In the genomic region with DNA sequence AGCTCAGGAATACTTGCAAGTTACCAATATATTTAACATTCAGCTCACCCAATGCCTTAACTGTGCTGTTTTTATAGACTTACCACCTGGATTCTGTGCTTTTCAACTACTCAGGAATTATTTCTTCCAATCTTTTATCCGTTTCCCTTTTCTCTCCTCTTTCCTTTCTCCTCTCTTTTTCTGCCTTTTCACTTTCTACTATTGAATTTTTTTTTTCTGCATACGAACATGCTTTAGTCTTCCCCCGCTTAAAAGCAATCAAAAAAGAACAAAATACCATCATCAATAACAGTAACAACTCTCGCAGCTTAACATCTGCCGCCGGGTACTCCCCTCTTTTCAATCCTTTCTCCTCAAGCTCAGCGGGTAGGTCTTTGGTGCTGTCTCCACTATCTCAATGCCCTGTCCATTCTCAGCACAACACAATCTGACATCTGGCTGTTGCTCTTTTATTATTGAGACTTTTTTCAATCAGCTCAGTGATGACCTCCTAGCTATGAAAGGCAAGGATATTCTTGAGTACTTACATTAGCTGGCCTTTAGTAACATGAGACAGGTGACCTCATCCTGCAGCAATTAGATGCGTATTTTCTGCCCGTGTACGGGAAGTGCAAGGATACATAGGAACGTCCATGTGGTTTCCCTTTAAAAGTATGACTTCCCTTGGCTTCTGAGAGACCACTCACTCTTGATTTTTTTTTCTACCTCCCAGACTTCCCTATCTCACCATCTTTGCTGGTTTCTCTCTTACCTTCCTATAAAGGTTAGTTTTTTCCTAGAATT, we compare ENCODE assay signal across 15 cellular contexts. TPM values are rescaled to one million over a fixed set of nuclear protein-coding genes. Genes with fewer than 3 reads are reported as not detected.
DNase-seq lines count a peak whose midpoint lies in the region; ATAC-seq lines count a peak whose summit lies in the region.
"Had no signal": no experiment of that assay in that cellular context is flagged by ENCODE, and none has a peak within 500 bp of the region (broad histone marks: within the 10 kb centered on the region; RNA-seq: fewer than 3 reads in every experiment).

No MANE protein-coding gene starts in this region.

- no peak for ATAC-seq in activated CD8-positive, alpha-beta memory T cell treated with anti-CD3 and anti-CD28 coated beads, Interleukin-2, amount 10 ng/mL, durations not matched to agents 7 days and 5 days

- H3K27ac Mint-ChIP-seq in activated naive CD8-positive, alpha-beta T cell treated with anti-CD3 and anti-CD28 coated beads for 36 hours, result no peak overlapping the region
- no peak overlapping the region for H3K27ac Mint-ChIP-seq in activated CD8-positive, alpha-beta memory T cell treated with anti-CD3 and anti-CD28 coated beads, Interleukin-2, amount 10 ng/mL, durations not matched to agents 7 days and 5 days
- H3K27ac Mint-ChIP-seq: CD8-positive, alpha-beta memory T cell had no signal

- no peaks in the 10 kb centered on the region for H3K9me3 Mint-ChIP-seq in activated naive CD8-positive, alpha-beta T cell treated with anti-CD3 and anti-CD28 coated beads for 36 hours
- no peaks in the 10 kb centered on the region for H3K9me3 Mint-ChIP-seq in activated CD8-positive, alpha-beta memory T cell treated with anti-CD3 and anti-CD28 coated beads, Interleukin-2, amount 10 ng/mL, durations not matched to agents 7 days and 5 days (ENCODE audit: low read depth)

- CTCF ChIA-PET in activated CD8-positive, alpha-beta memory T cell treated with anti-CD3 and anti-CD28 coated beads, Interleukin-2, amount 10 ng/mL, durations not matched to agents 7 days and 5 days (lab: Charles Lee), result no interaction called here

- H3K27me3 Mint-ChIP-seq in activated naive CD8-positive, alpha-beta T cell treated with anti-CD3 and anti-CD28 coated beads for 36 hours, result peaks cover 11% of the 10 kb centered on the region
- H3K27me3 Mint-ChIP-seq in activated CD8-positive, alpha-beta memory T cell treated with anti-CD3 and anti-CD28 coated beads, Interleukin-2, amount 10 ng/mL, durations not matched to agents 7 days and 5 days, result peaks cover 15% of the 10 kb centered on the region

- no peaks in the 10 kb centered on the region for H3K36me3 Mint-ChIP-seq in activated naive CD8-positive, alpha-beta T cell treated with anti-CD3 and anti-CD28 coated beads for 36 hours
- no peaks in the 10 kb centered on the region for H3K36me3 Mint-ChIP-seq in activated CD8-positive, alpha-beta memory T cell treated with anti-CD3 and anti-CD28 coated beads, Interleukin-2, amount 10 ng/mL, durations not matched to agents 7 days and 5 days
- H3K36me3 Mint-ChIP-seq: CD8-positive, alpha-beta memory T cell had no signal

- H3K4me3 Mint-ChIP-seq in activated naive CD8-positive, alpha-beta T cell treated with anti-CD3 and anti-CD28 coated beads for 36 hours, result no peak overlapping the region
- no peak overlapping the region for H3K4me3 Mint-ChIP-seq in activated CD8-positive, alpha-beta memory T cell treated with anti-CD3 and anti-CD28 coated beads, Interleukin-2, amount 10 ng/mL, durations not matched to agents 7 days and 5 days
- H3K4me3 Mint-ChIP-seq: CD8-positive, alpha-beta memory T cell had no signal

- peaks cover 12% of the 10 kb centered on the region for H3K4me1 Mint-ChIP-seq in activated naive CD8-positive, alpha-beta T cell treated with anti-CD3 and anti-CD28 coated beads for 36 hours
- no peaks in the 10 kb centered on the region for H3K4me1 Mint-ChIP-seq in activated CD8-positive, alpha-beta memory T cell treated with anti-CD3 and anti-CD28 coated beads, Interleukin-2, amount 10 ng/mL, durations not matched to agents 7 days and 5 days

- DNase-seq in NCI-H1417 (lab: John Stamatoyannopoulos, UW), result peak in 2 of 3 experiments; percentile 6 to 60
- no peak for DNase-seq in NCI-H1417 treated with DMSO at 0.1 percent for 48 hours (lab: John Stamatoyannopoulos, UW)
- DNase-seq in RKO (ENCODE audit: low spot score), result peak; percentile 23
- peak; percentile 53 for DNase-seq in fibroblast of peridontal ligament (ENCODE audit: extremely low read depth)
- no peak for DNase-seq in activated naive CD8-positive, alpha-beta T cell treated with anti-CD3 and anti-CD28 coated beads for 36 hours
- DNase-seq in activated CD4-positive, alpha-beta T cell treated with anti-CD3 and anti-CD28 coated beads, Interleukin-2, amount 50 U/mL, for 4 hours, result no peak
- DNase-seq in activated CD8-positive, alpha-beta memory T cell treated with anti-CD3 and anti-CD28 coated beads, Interleukin-2, amount 10 ng/mL, durations not matched to agents 7 days and 5 days, result no peak
- DNase-seq in activated T-cell treated with anti-CD3 and anti-CD28 coated beads, Interleukin-2, amount 50 U/mL, for 48 hours, result no peak
- DNase-seq: 8988T; activated CD4-positive, alpha-beta T cell treated with anti-CD3 and anti-CD28 coated beads for 48 hours; activated T-cell treated with anti-CD3 and anti-CD28 coated beads, Interleukin-2, amount 50 U/mL, for 1 hour; CD8-positive, alpha-beta memory T cell; mammary epithelial cell; RPMI8226; sigmoid colon had no signal

RNA-seq across cellular contexts. Expression of a gene that starts 40.2 kb away (rescaled TPM):
- 1 to 10 TPM; 1.6 to 1.7 TPM for total RNA-seq in activated naive CD8-positive, alpha-beta T cell treated with anti-CD3 and anti-CD28 coated beads for 36 hours
- under 1 TPM; 0.41 to 0.91 TPM for total RNA-seq in activated CD8-positive, alpha-beta memory T cell treated with anti-CD3 and anti-CD28 coated beads, Interleukin-2, amount 10 ng/mL, durations not matched to agents 7 days and 5 days

Comparison
In these comparisons a context has a peak if more than half of its experiments do, and no peak if none do; other contexts are left out.
1. DNase-seq: peak in NCI-H1417 (2 of 3), RKO (single experiment) and fibroblast of peridontal ligament (single experiment); none in NCI-H1417 treated with DMSO at 0.1 percent for 48 hours (single experiment), activated naive CD8-positive, alpha-beta T cell treated with anti-CD3 and anti-CD28 coated beads for 36 hours (single experiment), activated CD4-positive, alpha-beta T cell treated with anti-CD3 and anti-CD28 coated beads, Interleukin-2, amount 50 U/mL, for 4 hours (0 of 2), activated CD8-positive, alpha-beta memory T cell treated with anti-CD3 and anti-CD28 coated beads, Interleukin-2, amount 10 ng/mL, durations not matched to agents 7 days and 5 days (single experiment) and activated T-cell treated with anti-CD3 and anti-CD28 coated beads, Interleukin-2, amount 50 U/mL, for 48 hours (0 of 2).